Comparison of ENCODE assay signal across 13 cellular contexts in genomic region chr1:201307760-201308499, GRCh38. TPM values are rescaled to one million over a fixed set of nuclear protein-coding genes. Genes with fewer than 3 reads are reported as not detected.
DNase-seq lines count a peak whose midpoint lies in the region; ATAC-seq and TF ChIP-seq lines count a peak whose summit lies in the region.
"Had no signal": no experiment of that assay in that cellular context is flagged by ENCODE, and none has a peak within 500 bp of the region (broad histone marks: within the 10 kb centered on the region; RNA-seq: fewer than 3 reads in every experiment).

No MANE protein-coding gene starts in this region.

- TF ChIP-seq CTCF in foreskin keratinocyte (conservative IDR thresholded peaks at IDR 0.05) = peak; percentile 3
- TF ChIP-seq CTCF in type B pancreatic cell (conservative IDR thresholded peaks at IDR 0.05) = no peak

- H3K4me1 Mint-ChIP-seq in type B pancreatic cell (ENCODE audit: unreplicated experiment) = peaks cover 20% of the 10 kb centered on the region
- H3K4me1 Mint-ChIP-seq in activated T-cell treated with anti-CD3 and anti-CD28 coated beads, Interleukin-2, amount 50 U/mL, for 4 hours (ENCODE audit: low read depth) = no peaks in the 10 kb centered on the region

- H3K9me3 Mint-ChIP-seq in type B pancreatic cell = no peaks in the 10 kb centered on the region
- H3K9me3 Mint-ChIP-seq in activated T-cell treated with anti-CD3 and anti-CD28 coated beads, Interleukin-2, amount 50 U/mL, for 4 hours = no peaks in the 10 kb centered on the region
- H3K9me3 Mint-ChIP-seq: activated T-helper 2 cell treated with anti-CD3 and anti-CD28 coated beads, Interferon-gamma antibody, Interleukin-2, Interleukin-4, amounts not matched to agents 10 μg/mL and 5 μg/mL and 100 μg/mL, durations not matched to agents 14 hours and 24 hours and 36 hours had no signal

- no peaks in the 10 kb centered on the region for H3K36me3 Mint-ChIP-seq in type B pancreatic cell
- no peaks in the 10 kb centered on the region for H3K36me3 Mint-ChIP-seq in activated T-cell treated with anti-CD3 and anti-CD28 coated beads, Interleukin-2, amount 50 U/mL, for 4 hours (ENCODE audit: insufficient read depth)

- H3K4me3 Mint-ChIP-seq in type B pancreatic cell = peak overlapping the region; percentile 61
- no peak overlapping the region for H3K4me3 Mint-ChIP-seq in activated T-cell treated with anti-CD3 and anti-CD28 coated beads, Interleukin-2, amount 50 U/mL, for 4 hours

- no peaks in the 10 kb centered on the region for H3K27me3 ChIP-seq in foreskin keratinocyte
- H3K27me3 ChIP-seq: cardiac muscle cell had no signal

- H3K27ac Mint-ChIP-seq in type B pancreatic cell = peak overlapping the region; percentile 96
- H3K27ac Mint-ChIP-seq: activated T-helper 2 cell treated with anti-CD3 and anti-CD28 coated beads, Interferon-gamma antibody, Interleukin-2, Interleukin-4, amounts not matched to agents 10 μg/mL and 5 μg/mL and 100 μg/mL, durations not matched to agents 14 hours and 24 hours and 36 hours had no signal

- H3K4me1 ChIP-seq in foreskin keratinocyte = peaks cover 68% of the 10 kb centered on the region

- peak overlapping the region; percentile 99 for H3K27ac ChIP-seq in foreskin keratinocyte
- H3K27ac ChIP-seq: cardiac muscle cell, SK-N-MC had no signal

- peak; percentile 14 for ATAC-seq in foreskin keratinocyte
- ATAC-seq in activated T-cell treated with anti-CD3 and anti-CD28 coated beads, Interleukin-2, amount 50 U/mL, for 4 hours = no peak

- peaks cover 14% of the 10 kb centered on the region for H3K27me3 Mint-ChIP-seq in type B pancreatic cell
- peaks cover 24% of the 10 kb centered on the region for H3K27me3 Mint-ChIP-seq in activated T-cell treated with anti-CD3 and anti-CD28 coated beads, Interleukin-2, amount 50 U/mL, for 4 hours (ENCODE audit: low read depth)

- DNase-seq in NCI-H1092 treated with DMSO at 0.1 percent for 48 hours (lab: John Stamatoyannopoulos, UW) (peak; percentile 9), NCI-H1092 (lab: John Stamatoyannopoulos, UW) (no peak), NCI-H526 treated with DMSO at 0.1 percent for 48 hours (lab: John Stamatoyannopoulos, UW) (peak; percentile 39), foreskin keratinocyte (peak in 1 of 2 donors; percentile 71), type B pancreatic cell (ENCODE audit: extremely low spot score, unreplicated experiment) (no peak), NK-92 (lab: John Stamatoyannopoulos, UW; ENCODE audit: unreplicated experiment) (no peak)
- no peak for DNase-seq in stimulated activated CD4-positive, alpha-beta T cell treated with anti-CD3 and anti-CD28 coated beads, Interleukin-2, amount 100 ng/mL, for 24 hours
- DNase-seq in activated T-cell treated with anti-CD3 and anti-CD28 coated beads, Interleukin-2, amount 50 U/mL, for 4 hours = no peak
- DNase-seq: 8988T, NCI-H2107 had no signal

RNA-seq across cellular contexts. Expression of gene PKP1, which starts 24.6 kb away (rescaled TPM):
- total RNA-seq in foreskin keratinocyte = 153 and 171 TPM in 2 replicates
- polyA plus RNA-seq in foreskin keratinocyte = 92.5 and 104 TPM in 2 replicates
- 7.6 and 30.7 TPM in 2 replicates for total RNA-seq in type B pancreatic cell (ENCODE audit: low replicate concordance)
- total RNA-seq in activated T-cell treated with anti-CD3 and anti-CD28 coated beads, Interleukin-2, amount 50 U/mL, for 4 hours = not detected
- total RNA-seq: activated T-helper 2 cell treated with anti-CD3 and anti-CD28 coated beads, Interferon-gamma antibody, Interleukin-2, Interleukin-4, amounts not matched to agents 10 μg/mL and 5 μg/mL and 100 μg/mL, durations not matched to agents 14 hours and 24 hours and 36 hours had no signal
- polyA plus RNA-seq: cardiac muscle cell had no signal

Comparison
In these comparisons a context has a peak if more than half of its experiments do, and no peak if none do; other contexts are left out.
1. DNase-seq: peak in NCI-H1092 treated with DMSO at 0.1 percent for 48 hours (single experiment) and NCI-H526 treated with DMSO at 0.1 percent for 48 hours (single experiment); none in NCI-H1092 (single experiment), type B pancreatic cell (single experiment), NK-92 (single experiment), stimulated activated CD4-positive, alpha-beta T cell treated with anti-CD3 and anti-CD28 coated beads, Interleukin-2, amount 100 ng/mL, for 24 hours (0 of 2) and activated T-cell treated with anti-CD3 and anti-CD28 coated beads, Interleukin-2, amount 50 U/mL, for 4 hours (single experiment).